In the genomic region with DNA sequence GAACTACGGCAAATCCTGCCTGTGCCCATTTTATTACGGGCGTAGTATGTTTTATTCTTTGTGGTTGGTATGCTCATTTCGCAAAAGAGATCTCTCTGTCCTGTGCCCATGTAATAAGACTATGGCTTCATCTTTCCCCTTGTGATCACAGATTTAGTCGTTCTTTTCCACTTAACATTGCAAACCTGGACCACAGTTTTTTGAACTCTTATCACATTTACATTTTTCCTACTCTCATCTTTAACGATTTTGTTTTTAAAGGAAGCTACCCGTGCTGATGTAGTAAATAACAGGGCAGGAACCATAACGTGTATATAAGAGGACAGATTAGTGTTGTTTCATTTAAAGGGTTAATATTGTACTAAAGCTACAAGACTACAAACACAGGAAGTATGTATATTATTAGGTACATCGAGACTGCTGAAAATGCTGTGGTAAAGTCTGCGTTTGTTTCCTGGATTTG, we compare ENCODE assay signal across 8 cellular contexts. TPM values are rescaled to one million over a fixed set of nuclear protein-coding genes. Genes with fewer than 3 reads are reported as not detected.
DNase-seq lines count a peak whose midpoint lies in the region; ATAC-seq and TF ChIP-seq lines count a peak whose summit lies in the region.

No MANE protein-coding gene starts in this region.

- peak overlapping the region; percentile 87 for H3K9ac ChIP-seq in MM.1S (ENCODE audit: low read length)

- TF ChIP-seq CTCF in GM12864 (IDR thresholded peaks at IDR 0.05; ENCODE audit: low read depth, low read length, missing control alignments) (no peak), MM.1S (IDR thresholded peaks at IDR 0.05; ENCODE audit: low read length) (no peak), cardiac fibroblast (IDR thresholded peaks at IDR 0.05; ENCODE audit: low read depth, low read length) (no peak), omental fat pad (IDR thresholded peaks at IDR 0.05) (no peak)

- H3F3A ChIP-seq in MM.1S (ENCODE audit: insufficient read depth, low read length), result peaks cover 45% of the 10 kb centered on the region

- H3K4me2 ChIP-seq in MM.1S (ENCODE audit: low read depth, low read length), result peak overlapping the region; percentile 84

- H3K4me1 ChIP-seq in MM.1S (ENCODE audit: low read length), result peaks cover 20% of the 10 kb centered on the region
- no peaks in the 10 kb centered on the region for H3K4me1 ChIP-seq in mesodermal cell (ENCODE audit: control insufficient read depth, insufficient read depth, low read length, poor library complexity, severe bottlenecking)

- H2AFZ ChIP-seq in MM.1S (ENCODE audit: low read length), result peak overlapping the region; percentile 78

- H3K9me2 ChIP-seq in MM.1S (replicated peaks; ENCODE audit: insufficient read depth, low read length), result no peaks in the 10 kb centered on the region

- H4K20me1 ChIP-seq in MM.1S (ENCODE audit: insufficient read depth, low read length), result no peaks in the 10 kb centered on the region

- no peaks in the 10 kb centered on the region for H3K9me3 ChIP-seq in MM.1S (replicated peaks; ENCODE audit: insufficient read depth, low read length)
- H3K9me3 ChIP-seq in mesodermal cell (ENCODE audit: control insufficient read depth, low read length), result no peaks in the 10 kb centered on the region

- H3K4me3 ChIP-seq in GM12864 (ENCODE audit: low read depth, low read length), result peak overlapping the region; percentile 89
- peak overlapping the region; percentile 86 for H3K4me3 ChIP-seq in MM.1S (ENCODE audit: low read length)
- H3K4me3 ChIP-seq in cardiac fibroblast (replicated peaks in 1 of 2; ENCODE audit: low read depth in 2 of 2, low read length in 2 of 2), result peak overlapping the region; percentile 78 to 90
- peak overlapping the region; percentile 77 for H3K4me3 ChIP-seq in mesodermal cell (ENCODE audit: extremely low read depth, insufficient read depth, low read length, poor library complexity, severe bottlenecking)

- WGBS in mesodermal cell (ENCODE audit: insufficient coverage in 2 of 2), 2 experiments, result 0 to 10% methylated on average over 4 of the region's 10 CpGs

- ATAC-seq in HG02798 (IDR thresholded peaks at IDR 0.05; ENCODE audit: poor library complexity, unreplicated experiment) (no peak), omental fat pad (ENCODE audit: low FRiP score) (no peak), GM21717 (IDR thresholded peaks at IDR 0.05; ENCODE audit: unreplicated experiment) (no peak)

- DNase-seq in GM12864 (ENCODE audit: low read depth), result no peak
- peak; percentile 70 for DNase-seq in MM.1S
- DNase-seq in cardiac fibroblast (ENCODE audit: low read depth in 2 of 2), result peak in 1 of 2 donors; percentile 7
- DNase-seq in DMS53 treated with DMSO at 0.1 percent for 48 hours (lab: John Stamatoyannopoulos, UW; ENCODE audit: unreplicated experiment), result no peak
- DNase-seq in omental fat pad (ENCODE audit: low spot score), result no peak

- H3K36me3 ChIP-seq in MM.1S (replicated peaks; ENCODE audit: insufficient read depth, low read length) (no peaks in the 10 kb centered on the region), mesodermal cell (ENCODE audit: control insufficient read depth, insufficient read depth, low read length) (no peaks in the 10 kb centered on the region)

- no peaks in the 10 kb centered on the region for H3K27me3 ChIP-seq in MM.1S (replicated peaks; ENCODE audit: insufficient read depth, low read length)

- H3K27ac ChIP-seq in MM.1S (ENCODE audit: low read length) (peak overlapping the region; percentile 99), mesodermal cell (ENCODE audit: low read depth, low read length, severe bottlenecking) (peak overlapping the region; percentile 78)

- H3K79me2 ChIP-seq in MM.1S (ENCODE audit: low read length), result peaks cover 19% of the 10 kb centered on the region

RNA-seq across cellular contexts. Expression of gene MYCBP2, which starts 3.1 kb away (rescaled TPM):
- polyA plus RNA-seq in mesodermal cell (2013, experiment 1 of 2), result 25.3 TPM
- 19.8 TPM for polyA plus RNA-seq in mesodermal cell (2013, experiment 2 of 2)
- total RNA-seq in omental fat pad, result 100 to 1,000 TPM; 152 to 277 (median 223) TPM
